ENCODE assay signal across 21 cellular contexts in the genomic region with DNA sequence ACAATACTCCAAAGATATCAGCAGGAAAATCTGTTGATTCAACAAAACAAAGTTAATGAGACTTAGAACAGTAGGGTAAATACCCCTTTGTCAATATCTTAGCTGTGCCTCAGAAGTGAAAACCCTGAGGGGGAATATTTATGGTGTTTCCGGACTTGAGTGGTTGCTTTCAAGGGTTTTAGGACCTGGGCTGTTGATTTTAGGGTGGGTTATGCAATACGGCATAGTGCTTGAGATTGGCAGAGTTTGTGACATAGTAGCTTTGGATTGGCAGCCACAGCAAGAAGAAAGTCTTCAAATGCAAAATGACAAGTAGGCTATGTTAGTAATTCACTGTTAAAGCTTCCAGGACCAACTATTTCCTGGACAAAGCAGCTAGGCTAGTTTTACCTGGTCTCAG.
DNase-seq lines count a peak whose midpoint lies in the region; ATAC-seq, FAIRE-seq and TF ChIP-seq lines count a peak whose summit lies in the region.
"Had no signal": no experiment of that assay in that cellular context is flagged by ENCODE, and none has a peak within 500 bp of the region (broad histone marks: within the 10 kb centered on the region; RNA-seq: fewer than 3 reads in every experiment).

No MANE protein-coding gene starts in this region.

- H3K9me3 Mint-ChIP-seq in HFFc6 = no peaks in the 10 kb centered on the region

- no peak overlapping the region for H3K27ac Mint-ChIP-seq in HFFc6
- H3K27ac Mint-ChIP-seq: activated CD4-positive, alpha-beta memory T cell treated with anti-CD3 and anti-CD28 coated beads for 36 hours; activated naive CD4-positive, alpha-beta T cell treated with anti-CD3 and anti-CD28 coated beads, Interleukin-2, amount 50 U/mL, for 24 hours; CD8-positive, alpha-beta T cell had no signal

- peaks cover 37% of the 10 kb centered on the region for H3K4me1 Mint-ChIP-seq in HFFc6 (ENCODE audit: low read depth)
- H3K4me1 Mint-ChIP-seq: activated naive CD4-positive, alpha-beta T cell treated with anti-CD3 and anti-CD28 coated beads, Interleukin-2, amount 50 U/mL, for 24 hours had no signal

- H3K27me3 Mint-ChIP-seq in HFFc6 (ENCODE audit: insufficient read depth) = peaks cover 1% of the 10 kb centered on the region; the same call in 1 of the 2 replicates
- H3K27me3 Mint-ChIP-seq: activated CD4-positive, alpha-beta memory T cell treated with anti-CD3 and anti-CD28 coated beads for 36 hours; activated naive CD4-positive, alpha-beta T cell treated with anti-CD3 and anti-CD28 coated beads, Interleukin-2, amount 50 U/mL, for 24 hours had no signal

- no peaks in the 10 kb centered on the region for H3K9me3 ChIP-seq in lung (ENCODE audit: control insufficient read depth in 2 of 2, insufficient read depth in 1 of 2, low read length in 1 of 2)
- H3K9me3 ChIP-seq: neutrophil, right atrium auricular region, tibial nerve had no signal

- peak; percentile 71 for FAIRE-seq in D721Med (lab: Jason Lieb, UNC)
- FAIRE-seq: GM18507, kidney had no signal

- H3K4me3 ChIP-seq in NB4 (ENCODE audit: low read depth, low read length) = no peak overlapping the region
- no peak overlapping the region for H3K4me3 ChIP-seq in lung
- H3K4me3 ChIP-seq: right atrium auricular region, tibial nerve had no signal

- H3K4me3 Mint-ChIP-seq in HFFc6 = no peak overlapping the region
- H3K4me3 Mint-ChIP-seq: activated CD4-positive, alpha-beta memory T cell treated with anti-CD3 and anti-CD28 coated beads for 36 hours; activated naive CD4-positive, alpha-beta T cell treated with anti-CD3 and anti-CD28 coated beads, Interleukin-2, amount 50 U/mL, for 24 hours; CD8-positive, alpha-beta T cell had no signal

- no peaks in the 10 kb centered on the region for H3K27me3 ChIP-seq in lung (ENCODE audit: control insufficient read depth, insufficient read depth)
- H3K27me3 ChIP-seq: neutrophil, right atrium auricular region, tibial nerve had no signal

- no peak for TF ChIP-seq POLR2A in NB4 (IDR thresholded peaks at IDR 0.05; ENCODE audit: extremely low read depth, insufficient read length)

- 71 to 81% methylated on average over 2 of the region's 2 CpGs for WGBS in lung, 2 donors

- H3K27ac ChIP-seq in lung (ENCODE audit: low read depth in 1 of 2, low read length in 1 of 2) = no peak overlapping the region
- H3K27ac ChIP-seq: neutrophil, right atrium auricular region, tibial nerve had no signal

- no peaks in the 10 kb centered on the region for H3K36me3 Mint-ChIP-seq in HFFc6 (ENCODE audit: low read depth)
- H3K36me3 Mint-ChIP-seq: activated CD4-positive, alpha-beta memory T cell treated with anti-CD3 and anti-CD28 coated beads for 36 hours; activated naive CD4-positive, alpha-beta T cell treated with anti-CD3 and anti-CD28 coated beads, Interleukin-2, amount 50 U/mL, for 24 hours; CD8-positive, alpha-beta T cell had no signal

- no peaks in the 10 kb centered on the region for H3K4me1 ChIP-seq in lung (ENCODE audit: control insufficient read depth in 2 of 2, insufficient read depth in 2 of 2, low read length in 2 of 2)
- H3K4me1 ChIP-seq: right atrium auricular region, tibial nerve had no signal

- H3K36me3 ChIP-seq in lung (ENCODE audit: control insufficient read depth in 2 of 2, insufficient read depth in 2 of 2, low read length in 2 of 2) = no peaks in the 10 kb centered on the region
- H3K36me3 ChIP-seq: neutrophil, right atrium auricular region, tibial nerve had no signal

- DNase-seq in D721Med (ENCODE audit: insufficient read length, low spot score) (no peak), NB4 (ENCODE audit: low read depth) (peak; percentile 1), RPMI7951 (ENCODE audit: low read depth) (peak; percentile 43), lung (ENCODE audit: low spot score) (peak; percentile 63), DMS 273 treated with DMSO at 0.1 percent for 48 hours (lab: John Stamatoyannopoulos, UW) (no peak), HFFc6 (no peak)
- no peak for DNase-seq in activated T-cell treated with anti-CD3 and anti-CD28 coated beads, Interleukin-2, amount 50 U/mL, for 1 hour
- DNase-seq: activated CD4-positive, alpha-beta memory T cell treated with anti-CD3 and anti-CD28 coated beads for 36 hours; CD8-positive, alpha-beta T cell; GOT3; kidney; midbrain; MM.1S; stimulated activated CD4-positive, alpha-beta T cell treated with anti-CD3 and anti-CD28 coated beads, Interleukin-15, amount 100 ng/mL, for 24 hours; stimulated activated naive CD8-positive, alpha-beta T cell treated with anti-CD3 and anti-CD28 coated beads, Interleukin-15, Interleukin-2, amounts not matched to agents 100 U/mL and 50 U/mL, for 24 hours had no signal

- ATAC-seq in lung (ENCODE audit: insufficient read depth, low FRiP score) (peak; percentile 86), HG03442 (IDR thresholded peaks at IDR 0.05; ENCODE audit: unreplicated experiment) (no peak)
- ATAC-seq: CD8-positive, alpha-beta T cell; stimulated activated naive CD8-positive, alpha-beta T cell treated with anti-CD3 and anti-CD28 coated beads, Interleukin-15, Interleukin-2, amounts not matched to agents 100 U/mL and 50 U/mL, for 24 hours had no signal

- TF ChIP-seq CTCF in D721Med (IDR thresholded peaks at IDR 0.05; ENCODE audit: insufficient read depth, missing control alignments) (no peak), NB4 (IDR thresholded peaks at IDR 0.05; ENCODE audit: low read depth, low read length) (no peak), lung (IDR thresholded peaks at IDR 0.05; ENCODE audit: control extremely low read depth, extremely low read depth) (no peak), HFFc6 (IDR thresholded peaks at IDR 0.05) (no peak)

Comparison
In these comparisons a context has a peak if more than half of its experiments do, and no peak if none do; other contexts are left out.
1. DNase-seq: peak in NB4 (single experiment), RPMI7951 (single experiment) and lung (single experiment); none in D721Med (single experiment), DMS 273 treated with DMSO at 0.1 percent for 48 hours (single experiment), activated T-cell treated with anti-CD3 and anti-CD28 coated beads, Interleukin-2, amount 50 U/mL, for 1 hour (single experiment) and HFFc6 (single experiment).